In the genomic region with DNA sequence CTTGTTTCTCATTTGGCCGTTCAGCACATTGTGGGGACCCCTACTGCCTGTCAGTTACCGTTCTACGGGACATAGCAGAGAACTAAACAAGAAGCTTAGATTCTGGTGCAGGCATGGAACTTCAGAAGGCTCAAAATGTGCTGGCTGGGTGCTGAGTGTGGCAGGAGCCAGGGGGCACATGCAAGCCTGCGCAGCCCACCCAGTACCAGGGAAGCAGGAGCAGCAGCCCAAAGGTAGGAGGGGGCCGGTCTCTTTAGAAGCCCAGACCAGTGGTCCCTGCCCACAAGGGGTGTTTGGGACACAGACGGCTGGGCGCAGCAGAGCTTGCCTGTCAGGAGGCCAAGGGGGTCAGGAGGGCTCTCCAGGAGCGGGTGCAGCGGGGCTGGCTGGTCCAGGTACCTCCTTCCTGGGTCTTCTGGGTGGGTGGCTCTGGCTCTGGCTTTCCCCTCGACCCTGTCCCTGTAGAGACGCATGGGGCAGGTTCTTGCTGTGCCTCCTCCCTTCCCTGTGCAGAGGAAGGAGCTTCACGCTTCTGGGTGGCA, we compare ENCODE assay signal across 20 cellular contexts. TPM values are rescaled to one million over a fixed set of nuclear protein-coding genes. Genes with fewer than 3 reads are reported as not detected.
DNase-seq lines count a peak whose midpoint lies in the region; ATAC-seq and TF ChIP-seq lines count a peak whose summit lies in the region.
"Had no signal": no experiment of that assay in that cellular context is flagged by ENCODE, and none has a peak within 500 bp of the region (broad histone marks: within the 10 kb centered on the region; RNA-seq: fewer than 3 reads in every experiment).

No MANE protein-coding gene starts in this region.

- H3K27ac ChIP-seq in Karpas-422 (ENCODE audit: low read length) = no peak overlapping the region
- H3K27ac ChIP-seq: HL-60, neutrophil had no signal

- H4K20me1 ChIP-seq in Karpas-422 (ENCODE audit: insufficient read depth, low read depth, low read length) = peaks cover 6% of the 10 kb centered on the region; the same call in 1 of the 2 replicates

- no peak for ATAC-seq in activated T-cell treated with anti-CD3 and anti-CD28 coated beads, Interleukin-2, amount 50 U/mL, for 72 hours (replicated peaks in 1 of 2)
- ATAC-seq: gastrocnemius medialis had no signal

- H3K27ac Mint-ChIP-seq in activated T-cell treated with anti-CD3 and anti-CD28 coated beads, Interleukin-2, amount 50 U/mL, for 24 hours = peak overlapping the region; percentile 29
- H3K27ac Mint-ChIP-seq in activated T-cell treated with anti-CD3 and anti-CD28 coated beads, Interleukin-2, amount 50 U/mL, for 72 hours = no peak overlapping the region
- H3K27ac Mint-ChIP-seq in glutamatergic neuron (ENCODE audit: unreplicated experiment) (no peak overlapping the region), Calu3 (ENCODE audit: unreplicated experiment) (no peak overlapping the region)

- no peaks in the 10 kb centered on the region for H3K27me3 Mint-ChIP-seq in activated T-cell treated with anti-CD3 and anti-CD28 coated beads, Interleukin-2, amount 50 U/mL, for 24 hours
- H3K27me3 Mint-ChIP-seq in activated T-cell treated with anti-CD3 and anti-CD28 coated beads, Interleukin-2, amount 50 U/mL, for 72 hours (ENCODE audit: low read depth) = no peaks in the 10 kb centered on the region
- H3K27me3 Mint-ChIP-seq in glutamatergic neuron (ENCODE audit: unreplicated experiment) (peaks cover 12% of the 10 kb centered on the region), Calu3 (ENCODE audit: unreplicated experiment) (no peaks in the 10 kb centered on the region)

- H3K4me2 ChIP-seq in Karpas-422 (ENCODE audit: low read depth, low read length, poor library complexity, severe bottlenecking) = peak overlapping the region; percentile 85
- peak overlapping the region; percentile 96 for H3K4me2 ChIP-seq in skeletal muscle satellite cell (ENCODE audit: low read length)

- TF ChIP-seq CTCF in glutamatergic neuron (IDR thresholded peaks at IDR 0.05; ENCODE audit: partially characterized antibody, unreplicated experiment) (no peak), Calu3 (IDR thresholded peaks at IDR 0.05; ENCODE audit: unreplicated experiment) (no peak)

- peaks cover 58% of the 10 kb centered on the region for H3K4me1 Mint-ChIP-seq in activated T-cell treated with anti-CD3 and anti-CD28 coated beads, Interleukin-2, amount 50 U/mL, for 24 hours (ENCODE audit: low read depth)
- H3K4me1 Mint-ChIP-seq in activated T-cell treated with anti-CD3 and anti-CD28 coated beads, Interleukin-2, amount 50 U/mL, for 72 hours (ENCODE audit: low read depth) = peaks cover 47% of the 10 kb centered on the region
- H3K4me1 Mint-ChIP-seq in glutamatergic neuron (ENCODE audit: low read depth, unreplicated experiment) (peaks cover 28% of the 10 kb centered on the region), Calu3 (ENCODE audit: low read depth, unreplicated experiment) (peaks cover 10% of the 10 kb centered on the region)

- peaks cover 27% of the 10 kb centered on the region for H3K79me2 ChIP-seq in Karpas-422 (ENCODE audit: low read length)

- no peak overlapping the region for H2AFZ ChIP-seq in Karpas-422 (ENCODE audit: low read length)

- H3K9me3 Mint-ChIP-seq in activated T-cell treated with anti-CD3 and anti-CD28 coated beads, Interleukin-2, amount 50 U/mL, for 24 hours = no peaks in the 10 kb centered on the region
- no peaks in the 10 kb centered on the region for H3K9me3 Mint-ChIP-seq in activated T-cell treated with anti-CD3 and anti-CD28 coated beads, Interleukin-2, amount 50 U/mL, for 72 hours
- H3K9me3 Mint-ChIP-seq in glutamatergic neuron (ENCODE audit: unreplicated experiment) (peaks cover 9% of the 10 kb centered on the region), Calu3 (ENCODE audit: low read depth, unreplicated experiment) (no peaks in the 10 kb centered on the region)

- H3K4me1 ChIP-seq in Karpas-422 (ENCODE audit: low read length) = peaks cover 35% of the 10 kb centered on the region
- H3K4me1 ChIP-seq in skeletal muscle satellite cell (ENCODE audit: control insufficient read depth, insufficient read depth, low read length) = peaks cover 24% of the 10 kb centered on the region

- H3K36me3 ChIP-seq in Karpas-422 (ENCODE audit: insufficient read depth, low read length) (no peaks in the 10 kb centered on the region), skeletal muscle satellite cell (ENCODE audit: insufficient read depth, low read length) (peaks cover 15% of the 10 kb centered on the region)

- H3K9me2 ChIP-seq in Karpas-422 (replicated peaks; ENCODE audit: insufficient read depth, low read length) = no peaks in the 10 kb centered on the region

- H3K4me3 Mint-ChIP-seq in activated T-cell treated with anti-CD3 and anti-CD28 coated beads, Interleukin-2, amount 50 U/mL, for 24 hours = peak overlapping the region; percentile 97
- no peak overlapping the region for H3K4me3 Mint-ChIP-seq in activated T-cell treated with anti-CD3 and anti-CD28 coated beads, Interleukin-2, amount 50 U/mL, for 72 hours
- H3K4me3 Mint-ChIP-seq in glutamatergic neuron (ENCODE audit: unreplicated experiment) (peak overlapping the region; percentile 98), Calu3 (ENCODE audit: low read depth, unreplicated experiment) (no peak overlapping the region)

- BruUV-seq in Calu3 (replicated peaks; lab: Mats Ljungman, UMichigan) = no TSS peak

- no peaks in the 10 kb centered on the region for H3K27me3 ChIP-seq in Karpas-422 (ENCODE audit: low read length)
- no peaks in the 10 kb centered on the region for H3K27me3 ChIP-seq in skeletal muscle satellite cell (ENCODE audit: control insufficient read depth, insufficient read depth, low read length)
- H3K27me3 ChIP-seq: gastrocnemius medialis, vagina had no signal

- in situ Hi-C loops in KBM-7 (cut with MboI; ENCODE audit: low pct_unique_long_range_greater_than_20kb, low sequenced_read_pairs) = no loop called here

- DNase-seq in activated T-cell treated with anti-CD3 and anti-CD28 coated beads, Interleukin-2, amount 50 U/mL, for 24 hours = no peak
- DNase-seq in activated T-cell treated with anti-CD3 and anti-CD28 coated beads, Interleukin-2, amount 50 U/mL, for 72 hours = no peak
- DNase-seq in Karpas-422 (no peak), glutamatergic neuron (no peak), KBM-7 (no peak), Calu3 (no peak)
- no peak for DNase-seq in stimulated activated CD4-positive, alpha-beta T cell treated with anti-CD3 and anti-CD28 coated beads, Interleukin-4, amount 100 ng/mL, for 24 hours
- DNase-seq: 8988T; amygdala; central memory CD4-positive, alpha-beta T cell; erythroblast; gastrocnemius medialis; NCI-H187 treated with DMSO at 0.1 percent for 48 hours; NCI-H446; NK-92 treated with Interleukin-12 subunit alpha and Interleukin-12 subunit beta, amount 100 ng/mL, for 24 hours; T-helper 2 cell had no signal

- CTCF ChIA-PET in Calu3 (lab: Charles Lee) = no interaction called here

- peaks cover 61% of the 10 kb centered on the region for H3K36me3 Mint-ChIP-seq in activated T-cell treated with anti-CD3 and anti-CD28 coated beads, Interleukin-2, amount 50 U/mL, for 24 hours (ENCODE audit: low read depth)
- peaks cover 3% of the 10 kb centered on the region in 2 donors for H3K36me3 Mint-ChIP-seq in activated T-cell treated with anti-CD3 and anti-CD28 coated beads, Interleukin-2, amount 50 U/mL, for 72 hours (ENCODE audit: insufficient read depth in 2 of 2)
- H3K36me3 Mint-ChIP-seq in glutamatergic neuron (ENCODE audit: unreplicated experiment) (no peaks in the 10 kb centered on the region), Calu3 (ENCODE audit: insufficient read depth, unreplicated experiment) (peaks cover 44% of the 10 kb centered on the region)

- H3K9ac ChIP-seq in Karpas-422 (ENCODE audit: low read length) (no peak overlapping the region), skeletal muscle satellite cell (ENCODE audit: low read depth, low read length) (no peak overlapping the region)

- H3K4me3 ChIP-seq in Karpas-422 (ENCODE audit: low read length) (no peak overlapping the region), skeletal muscle satellite cell (ENCODE audit: low read length) (no peak overlapping the region)

- no peaks in the 10 kb centered on the region for H3K9me3 ChIP-seq in Karpas-422 (ENCODE audit: low read length)
- H3K9me3 ChIP-seq in skeletal muscle satellite cell (replicated peaks; ENCODE audit: low read length) = no peaks in the 10 kb centered on the region
- H3K9me3 ChIP-seq: gastrocnemius medialis, neutrophil, vagina had no signal

- intact Hi-C loops in Calu3 (cut with micrococcal nuclease; ENCODE audit: unreplicated experiment) = no loop called here

RNA-seq across cellular contexts. Expression of a gene that starts 2.2 kb away (rescaled TPM):
- total RNA-seq in activated T-cell treated with anti-CD3 and anti-CD28 coated beads, Interleukin-2, amount 50 U/mL, for 72 hours = 10 to 100 TPM; 20.6 to 22.5 TPM
- 13.5 and 25.4 TPM in 2 replicates for total RNA-seq in Karpas-422 (2014; rRNA removed; shearing (Covaris generic); ENCODE audit: low replicate concordance)
- total RNA-seq in glutamatergic neuron (ENCODE audit: unreplicated experiment) = 123 TPM
- 24.8 and 37.8 TPM in 2 replicates for total RNA-seq in skeletal muscle satellite cell (2012; rRNA removed)
- 25.1 and 30.4 TPM in 2 replicates for total RNA-seq in Calu3 (2022)

RNA-seq across cellular contexts. Expression of a gene that starts 10.5 kb away (rescaled TPM):
- 10 to 100 TPM; 34.3 to 56.5 TPM for total RNA-seq in activated T-cell treated with anti-CD3 and anti-CD28 coated beads, Interleukin-2, amount 50 U/mL, for 72 hours
- 1.4 and 2.2 TPM in 2 replicates for total RNA-seq in Karpas-422 (2014; rRNA removed; shearing (Covaris generic); ENCODE audit: low replicate concordance)
- total RNA-seq in glutamatergic neuron (ENCODE audit: unreplicated experiment) = 1.8 TPM
- total RNA-seq in skeletal muscle satellite cell (2012; rRNA removed) = not detected in 2 replicates
- total RNA-seq in Calu3 (2022) = 27.2 and 32.2 TPM in 2 replicates

RNA-seq across cellular contexts. Expression of a gene that starts 37.5 kb away (rescaled TPM):
- total RNA-seq in activated T-cell treated with anti-CD3 and anti-CD28 coated beads, Interleukin-2, amount 50 U/mL, for 72 hours = 10 to 100 TPM; 59.3 to 68.4 TPM
- total RNA-seq in Karpas-422 (2014; rRNA removed; shearing (Covaris generic); ENCODE audit: low replicate concordance) = 28.9 and 34.6 TPM in 2 replicates
- total RNA-seq in glutamatergic neuron (ENCODE audit: unreplicated experiment) (26.5 TPM), Calu3 (2022) (76.3 and 83.6 TPM in 2 replicates)
- 19.0 and 28.9 TPM in 2 replicates for total RNA-seq in skeletal muscle satellite cell (2012; rRNA removed)

RNA-seq across cellular contexts. Expression of a gene that starts 54.8 kb away (rescaled TPM):
- 10 to 100 TPM; 88.9 to 95.3 TPM for total RNA-seq in activated T-cell treated with anti-CD3 and anti-CD28 coated beads, Interleukin-2, amount 50 U/mL, for 72 hours
- 59.4 and 107 TPM in 2 replicates for total RNA-seq in Karpas-422 (2014; rRNA removed; shearing (Covaris generic); ENCODE audit: low replicate concordance)
- total RNA-seq in glutamatergic neuron (ENCODE audit: unreplicated experiment) (85.9 TPM), Calu3 (2022) (103 and 107 TPM in 2 replicates)
- 386 and 479 TPM in 2 replicates for total RNA-seq in skeletal muscle satellite cell (2012; rRNA removed)

RNA-seq across cellular contexts. Expression of a gene that starts 58.3 kb away (rescaled TPM):
- 1 to 10 TPM in 1 of 2 donors, under 1 TPM in 1; 0.16 to 1.2 TPM for total RNA-seq in activated T-cell treated with anti-CD3 and anti-CD28 coated beads, Interleukin-2, amount 50 U/mL, for 72 hours
- 0.76 TPM in 1 of 2 replicates, not detected in the other for total RNA-seq in Karpas-422 (2014; rRNA removed; shearing (Covaris generic); ENCODE audit: low replicate concordance)
- total RNA-seq in glutamatergic neuron (ENCODE audit: unreplicated experiment) = not detected
- total RNA-seq in skeletal muscle satellite cell (2012; rRNA removed) = 6.1 TPM in 2 replicates
- total RNA-seq in Calu3 (2022) = 128 and 154 TPM in 2 replicates

Comparison
In these comparisons a context has a peak if more than half of its experiments do, and no peak if none do; other contexts are left out.
1. H3K4me3 Mint-ChIP-seq: peak in activated T-cell treated with anti-CD3 and anti-CD28 coated beads, Interleukin-2, amount 50 U/mL, for 24 hours (single experiment) and glutamatergic neuron (single experiment); none in activated T-cell treated with anti-CD3 and anti-CD28 coated beads, Interleukin-2, amount 50 U/mL, for 72 hours (0 of 2) and Calu3 (single experiment).